Comparison of ENCODE assay signal across 17 cellular contexts in the genomic region with DNA sequence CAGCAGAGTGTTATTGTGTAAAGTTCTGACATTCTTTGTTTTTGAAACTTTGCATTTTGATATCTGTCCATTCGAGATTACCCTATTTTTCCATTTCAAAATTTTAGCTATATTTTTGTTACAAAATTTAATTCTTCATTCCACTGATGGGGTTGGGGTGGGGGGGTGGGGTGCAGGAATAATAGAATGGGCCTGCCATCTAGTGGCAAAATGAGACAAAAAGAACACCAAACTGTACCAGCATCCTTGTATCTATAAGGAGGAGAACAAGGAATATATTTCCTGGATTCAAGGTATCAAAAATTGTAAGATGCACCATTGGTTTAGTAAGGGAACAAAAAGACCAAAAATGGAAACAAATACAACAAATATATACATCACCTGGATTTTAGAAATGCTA. TPM values are rescaled to one million over a fixed set of nuclear protein-coding genes. Genes with fewer than 3 reads are reported as not detected.
A peak's percentile ranks its signal among the peaks of the same experiment; 100 is the strongest.
DNase-seq lines count a peak whose midpoint lies in the region; ATAC-seq and TF ChIP-seq lines count a peak whose summit lies in the region.
"Had no signal": no experiment of that assay in that cellular context is flagged by ENCODE, and none has a peak within 500 bp of the region (broad histone marks: within the 10 kb centered on the region; RNA-seq: fewer than 3 reads in every experiment).

No MANE protein-coding gene starts in this region.

- H4K20me1 ChIP-seq in DND-41 (ENCODE audit: insufficient read depth, low read length) (no peaks in the 10 kb centered on the region; the same call in 1 of the 2 replicates), H9 (ENCODE audit: control insufficient read depth, insufficient read depth, insufficient read length) (no peaks in the 10 kb centered on the region)

- no peak overlapping the region for H4K91ac ChIP-seq in H9 (ENCODE audit: insufficient read length, low read depth, low read length)

- H2BK5ac ChIP-seq in H9 (ENCODE audit: insufficient read length, low read length), result no peak overlapping the region

- no peak overlapping the region for H2BK15ac ChIP-seq in H9 (ENCODE audit: low read depth, low read length)

- H3K18ac ChIP-seq in H9 (ENCODE audit: insufficient read length, low read depth, low read length), result no peak overlapping the region

- H3K36me3 Mint-ChIP-seq in H9 (ENCODE audit: insufficient read depth in 1 of 3, low read depth in 3 of 3), result no peaks in the 10 kb centered on the region
- H3K36me3 Mint-ChIP-seq: naive thymus-derived CD4-positive, alpha-beta T cell; stimulated activated effector memory CD8-positive, alpha-beta T cell treated with anti-CD3 and anti-CD28 coated beads, Interleukin-12 subunit alpha, Interleukin-12 subunit beta, amount 100 ng/mL, for 72 hours; T-cell had no signal

- H3K4me2 ChIP-seq in DND-41 (ENCODE audit: insufficient read depth, low read length) (no peak overlapping the region), H9 (ENCODE audit: insufficient read depth, insufficient read length, low read length) (no peak overlapping the region)

- ATAC-seq in DND-41 (ENCODE audit: insufficient read depth, low read depth), result no peak
- ATAC-seq: left ventricle myocardium superior; naive thymus-derived CD4-positive, alpha-beta T cell; T-cell had no signal

- peaks cover 0 to 9% of the 10 kb centered on the region in 2 experiments; a peak in 2 of 4 replicates for H3K4me1 Mint-ChIP-seq in H9
- H3K4me1 Mint-ChIP-seq: naive thymus-derived CD4-positive, alpha-beta T cell; stimulated activated effector memory CD8-positive, alpha-beta T cell treated with anti-CD3 and anti-CD28 coated beads, Interleukin-12 subunit alpha, Interleukin-12 subunit beta, amount 100 ng/mL, for 72 hours; T-cell had no signal

- TF ChIP-seq CTCF in DND-41 (IDR thresholded peaks at IDR 0.05; ENCODE audit: borderline replicate concordance, extremely low read depth, low read length, poor library complexity, severe bottlenecking) (peak; percentile 8), H9 (conservative IDR thresholded peaks at IDR 0.05) (peak; percentile 52; the same call in 2 of the 3 replicates), liver (IDR thresholded peaks at IDR 0.05; ENCODE audit: low read depth, low read length, missing input control) (no peak)

- no peak overlapping the region for H2BK20ac ChIP-seq in H9 (ENCODE audit: low read depth, low read length, poor library complexity, severe bottlenecking)

- no peak overlapping the region for H3K4me3 Mint-ChIP-seq in H9
- H3K4me3 Mint-ChIP-seq: naive thymus-derived CD4-positive, alpha-beta T cell; stimulated activated effector memory CD8-positive, alpha-beta T cell treated with anti-CD3 and anti-CD28 coated beads, Interleukin-12 subunit alpha, Interleukin-12 subunit beta, amount 100 ng/mL, for 72 hours; T-cell had no signal

- peaks cover 2% of the 10 kb centered on the region for H3K27me3 Mint-ChIP-seq in H9 (ENCODE audit: low read depth)

- H3K4me3 ChIP-seq in DND-41 (ENCODE audit: low read depth in 1 of 2, low read length in 2 of 2), result no peak overlapping the region
- H3K4me3 ChIP-seq in liver (ENCODE audit: low read depth in 1 of 3, low read length in 3 of 3), result no peak overlapping the region
- H3K4me3 ChIP-seq: right atrium auricular region had no signal

- H2AK5ac ChIP-seq in H9 (ENCODE audit: insufficient read length, low read length), result no peak overlapping the region

- H3K23ac ChIP-seq in H9 (ENCODE audit: insufficient read length, low read depth, low read length), result no peak overlapping the region

- no peak overlapping the region for H4K5ac ChIP-seq in H9 (ENCODE audit: insufficient read length, low read depth, low read length)

- no peak overlapping the region for H3K27ac Mint-ChIP-seq in H9
- H3K27ac Mint-ChIP-seq: naive thymus-derived CD4-positive, alpha-beta T cell; stimulated activated effector memory CD8-positive, alpha-beta T cell treated with anti-CD3 and anti-CD28 coated beads, Interleukin-12 subunit alpha, Interleukin-12 subunit beta, amount 100 ng/mL, for 72 hours; T-cell had no signal

- DNase-seq in DND-41 (no peak), H9 (no peak), SK-MEL-5 (ENCODE audit: low read depth, low spot score) (peak; percentile 35), KBM-7 (no peak), D341Med (ENCODE audit: low spot score) (no peak)
- no peak for DNase-seq in activated naive CD4-positive, alpha-beta T cell treated with Interleukin-2 at 50 U/mL for 16 hours
- DNase-seq: activated CD4-positive, CD25-positive, alpha-beta regulatory T cell treated with anti-CD3 and anti-CD28 coated beads, Interleukin-2, amount 50 U/mL, for 72 hours; left ventricle myocardium superior; naive thymus-derived CD4-positive, alpha-beta T cell; NCI-H2081; stimulated activated CD4-positive, alpha-beta T cell treated with anti-CD3 and anti-CD28 coated beads, Interleukin-4, amount 100 ng/mL, for 24 hours; T-cell had no signal

- H3K14ac ChIP-seq in H9 (ENCODE audit: insufficient read depth, low read length), result no peak overlapping the region

- no peak overlapping the region for H2BK12ac ChIP-seq in H9 (ENCODE audit: insufficient read length, low read depth, low read length)

- H3K9ac ChIP-seq in DND-41 (ENCODE audit: low read depth, low read length), result no peak overlapping the region
- H3K9ac ChIP-seq in H9 (ENCODE audit: extremely low read depth, insufficient read length, low read length), result no peak overlapping the region
- H3K9ac ChIP-seq in liver (ENCODE audit: low read depth in 1 of 2, low read length in 2 of 2), result no peak overlapping the region

- no peak overlapping the region for H2BK120ac ChIP-seq in H9 (ENCODE audit: low read depth, low read length, poor library complexity, severe bottlenecking)

- no peak overlapping the region for H4K8ac ChIP-seq in H9 (replicated peaks; ENCODE audit: insufficient read length, low read depth, low read length)

- H3K27ac ChIP-seq in DND-41 (ENCODE audit: low read length) (no peak overlapping the region), H9 (ENCODE audit: insufficient read length, low read depth, low read length) (no peak overlapping the region), liver (ENCODE audit: low read depth in 1 of 2, low read length in 2 of 2) (no peak overlapping the region)
- H3K27ac ChIP-seq: right atrium auricular region had no signal

- no peak overlapping the region for H3K56ac ChIP-seq in H9 (ENCODE audit: insufficient read length, low read depth, low read length)

- H3K4ac ChIP-seq in H9 (ENCODE audit: low read depth, low read length), result no peak overlapping the region

- H3K79me2 ChIP-seq in DND-41 (ENCODE audit: insufficient read depth, low read length) (no peaks in the 10 kb centered on the region), H9 (ENCODE audit: insufficient read depth, low read length) (no peaks in the 10 kb centered on the region)

- WGBS in H9 (ENCODE audit: extremely low coverage, insufficient read length, low lambda C conversion rate), result no CpG with 5 or more reads among the region's 1 CpG
- 22% methylated on average over 1 of the region's 1 CpG for WGBS in liver

- H3K9me3 ChIP-seq in DND-41 (ENCODE audit: insufficient read depth, low read length, severe bottlenecking), result no peaks in the 10 kb centered on the region
- no peaks in the 10 kb centered on the region for H3K9me3 ChIP-seq in H9 (ENCODE audit: control insufficient read depth, low read depth, low read length)
- no peaks in the 10 kb centered on the region for H3K9me3 ChIP-seq in liver (ENCODE audit: control insufficient read depth in 4 of 4, low read length in 3 of 4)
- H3K9me3 ChIP-seq: right atrium auricular region had no signal

- no peak overlapping the region for H3T11ph ChIP-seq in H9 (ENCODE audit: low read length)

- H3K9me3 Mint-ChIP-seq in H9, result no peaks in the 10 kb centered on the region
- H3K9me3 Mint-ChIP-seq: naive thymus-derived CD4-positive, alpha-beta T cell; stimulated activated effector memory CD8-positive, alpha-beta T cell treated with anti-CD3 and anti-CD28 coated beads, Interleukin-12 subunit alpha, Interleukin-12 subunit beta, amount 100 ng/mL, for 72 hours; T-cell had no signal

- H3K36me3 ChIP-seq in DND-41 (ENCODE audit: insufficient read depth, low read length) (no peaks in the 10 kb centered on the region), liver (ENCODE audit: control insufficient read depth in 4 of 4, insufficient read depth in 3 of 4, low read depth in 1 of 4, low read length in 3 of 4) (no peaks in the 10 kb centered on the region)
- H3K36me3 ChIP-seq: right atrium auricular region had no signal

- peaks cover 4% of the 10 kb centered on the region for H3K27me3 ChIP-seq in DND-41 (ENCODE audit: insufficient read depth, low read length, poor library complexity)
- H3K27me3 ChIP-seq in H9 (ENCODE audit: insufficient read depth, low read length), result no peaks in the 10 kb centered on the region
- H3K27me3 ChIP-seq in liver (ENCODE audit: control insufficient read depth in 4 of 4, insufficient read depth in 4 of 4, low read length in 3 of 4), result no peaks in the 10 kb centered on the region
- H3K27me3 ChIP-seq: right atrium auricular region had no signal

- no peaks in the 10 kb centered on the region for H3K79me1 ChIP-seq in H9 (ENCODE audit: insufficient read depth, low read depth, low read length, poor library complexity, severe bottlenecking)

- TF ChIP-seq RAD21 in liver (IDR thresholded peaks at IDR 0.05), result peak; percentile 11 to 47

- H3K23me2 ChIP-seq in H9 (ENCODE audit: insufficient read length, low read depth, low read length, poor library complexity, severe bottlenecking), result no peaks in the 10 kb centered on the region

- H2AFZ ChIP-seq in DND-41 (ENCODE audit: low read depth, low read length), result no peak overlapping the region
- no peak overlapping the region for H2AFZ ChIP-seq in H9 (ENCODE audit: low read length)

- in situ Hi-C loops in SK-MEL-5 (cut with HindIII; ENCODE audit: low pct_unique_long_range_greater_than_20kb, low sequenced_read_pairs), result no loop called here
- in situ Hi-C loops in KBM-7 (cut with MboI; ENCODE audit: low pct_unique_long_range_greater_than_20kb, low sequenced_read_pairs), result loop anchor here (25.0 kb wide), 1 partner anchor 399 kb away; no protein-coding TSS in a partner anchor

- H3K4me1 ChIP-seq in DND-41 (ENCODE audit: insufficient read depth, low read length) (no peaks in the 10 kb centered on the region), H9 (ENCODE audit: insufficient read depth, low read length) (no peaks in the 10 kb centered on the region), liver (ENCODE audit: control insufficient read depth in 4 of 4, insufficient read depth in 4 of 4, low read length in 3 of 4) (peaks cover 10 to 41% (median 28%) of the 10 kb centered on the region in 4 donors)

TF ChIP-seq in liver, 16 proteins besides CTCF, POLR2A, EP300 and RAD21:
- TF ChIP-seq, protein P1, sequence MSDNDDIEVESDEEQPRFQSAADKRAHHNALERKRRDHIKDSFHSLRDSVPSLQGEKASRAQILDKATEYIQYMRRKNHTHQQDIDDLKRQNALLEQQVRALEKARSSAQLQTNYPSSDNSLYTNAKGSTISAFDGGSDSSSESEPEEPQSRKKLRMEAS (IDR thresholded peaks at IDR 0.05), result no peak

RNA-seq across cellular contexts. Expression of a gene that starts 27.9 kb away (rescaled TPM):
- total RNA-seq in H9 (2021) (not detected in 2 replicates), liver (100 to 1,000 TPM; 295 to 600 TPM)
- total RNA-seq in SK-MEL-5 (2014; rRNA removed; shearing (Covaris generic)), result 0.16 and 0.18 TPM in 2 replicates
- polyA plus RNA-seq in SK-MEL-5 (2015; cell fraction: cytosol; rRNA removed), result 0.20 TPM in 1 of 2 replicates, not detected in the other
- polyA plus RNA-seq in SK-MEL-5 (2015; cell fraction: nucleus; rRNA removed), result not detected in 2 replicates
- 1,000 to 10,000 TPM; 1,251 to 4,751 TPM for polyA plus RNA-seq in liver
- total RNA-seq: fibroblast of lung; H1; left ventricle myocardium superior; naive thymus-derived CD4-positive, alpha-beta T cell; right atrium auricular region had no signal
- polyA plus RNA-seq: fibroblast of lung; H1; naive thymus-derived CD4-positive, alpha-beta T cell had no signal

Comparison
In these comparisons a context has a peak if more than half of its experiments do, and no peak if none do; other contexts are left out.
1. RNA of a gene that starts 27.9 kb away (total RNA-seq): 295 to 600 TPM in liver; 0.16 to 0.18 TPM in SK-MEL-5 and not detected in H9; every median in the first group is over 100 times any median in the second.